In the genomic region with DNA sequence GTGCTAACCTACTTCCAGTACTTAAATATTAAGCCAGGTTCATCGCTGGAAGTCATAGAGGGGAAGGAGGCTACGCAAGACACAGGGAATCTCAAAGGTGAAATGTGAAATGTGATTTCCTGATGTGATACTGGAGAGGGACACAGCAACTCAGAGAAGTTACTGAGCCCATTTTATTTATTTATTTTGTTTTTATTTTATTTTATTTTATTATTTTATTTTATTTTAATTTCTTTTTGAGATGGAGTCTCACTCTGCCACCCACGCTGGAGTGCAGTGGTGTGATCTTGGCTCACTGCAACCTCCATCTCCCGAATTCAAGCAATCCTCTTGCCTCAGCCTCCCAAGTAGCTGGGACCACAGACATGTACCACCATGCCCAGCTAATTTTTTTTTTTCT, we compare ENCODE assay signal across 34 cellular contexts. TPM values are rescaled to one million over a fixed set of nuclear protein-coding genes. Genes with fewer than 3 reads are reported as not detected.
"Had no signal": no experiment of that assay in that cellular context is flagged by ENCODE, and none has a peak within 500 bp of the region (broad histone marks: within the 10 kb centered on the region; RNA-seq: fewer than 3 reads in every experiment).

No MANE protein-coding gene starts in this region.

- H2AFZ ChIP-seq: PC-9 had no signal

- H3K4me2 ChIP-seq: PC-9 had no signal

- H3K27me3 ChIP-seq: MG63 had no signal

- H3K27ac ChIP-seq: PC-9, RWPE1, SJCRH30, SK-N-MC had no signal

- H3K9me3 ChIP-seq: MG63, SJCRH30 had no signal

- H3K4me3 ChIP-seq: MG63, PC-9, SJCRH30, SK-N-MC had no signal

- DNase-seq: Kasumi-1, KBM-7, MG63, MV-4-11, NCI-H1092, NCI-H1105, NCI-H1417 treated with DMSO at 0.1 percent for 48 hours, NCI-H1436 treated with DMSO at 0.1 percent for 48 hours, NCI-H1694 treated with DMSO at 0.1 percent for 48 hours, NCI-H187 treated with DMSO at 0.1 percent for 48 hours, NCI-H2029, NCI-H2081, NCI-H2171 treated with DMSO at 0.1 percent for 48 hours, NCI-H226, NCI-H446 treated with DMSO at 0.1 percent for 48 hours, NCI-H510A, NCI-H524, NCI-H526, NCI-H69, NCI-H748 treated with DMSO at 0.1 percent for 48 hours, NCI-H82, PC-9, SHP77, SIG-M5, SJCRH30 had no signal

- H3K36me3 ChIP-seq: MG63, SJCRH30 had no signal

- ATAC-seq: Panc1, Right ventricle myocardium inferior, SK-N-SH treated with all-trans-retinoic acid at 6 μM for 48 hours had no signal

- H3K4me1 ChIP-seq: SJCRH30 had no signal

RNA-seq across cellular contexts. Expression of gene CLRN2, which starts 19.7 kb away (rescaled TPM):
- total RNA-seq: M059J, OCI-LY7, PC-9, Right ventricle myocardium inferior, RPMI7951, SJCRH30, SK-MEL-5 had no signal
